Comparison of ENCODE assay signal across 17 cellular contexts in genomic region chr7:32915041-32915536, GRCh38. TPM values are rescaled to one million over a fixed set of nuclear protein-coding genes. Genes with fewer than 3 reads are reported as not detected.
A peak's percentile ranks its signal among the peaks of the same experiment; 100 is the strongest.
DNase-seq lines count a peak whose midpoint lies in the region; ATAC-seq and TF ChIP-seq lines count a peak whose summit lies in the region.
"Had no signal": no experiment of that assay in that cellular context is flagged by ENCODE, and none has a peak within 500 bp of the region (broad histone marks: within the 10 kb centered on the region; RNA-seq: fewer than 3 reads in every experiment).

No MANE protein-coding gene starts in this region.

- no peak for TF ChIP-seq CTCF in HEK293 (tag by site-specific recombination; IDR thresholded peaks at IDR 0.05)
- TF ChIP-seq CTCF in BE2C (IDR thresholded peaks at IDR 0.05; ENCODE audit: low read depth, low read length), result no peak

- no peak overlapping the region for H3K27ac ChIP-seq in CD4-positive, alpha-beta memory T cell (ENCODE audit: low read depth, low read length)
- no peak overlapping the region for H3K27ac ChIP-seq in HEK293 (ENCODE audit: extremely low read depth, low read depth, low read length)
- H3K27ac ChIP-seq: GM23248, PC-9 had no signal

- intact Hi-C loops in CD4-positive, alpha-beta memory T cell (cut with micrococcal nuclease), result no loop called here

- no peak overlapping the region for H3K4me3 Mint-ChIP-seq in activated T-cell treated with anti-CD3 and anti-CD28 coated beads, Interleukin-2, amount 50 U/mL, for 72 hours
- no peak overlapping the region for H3K4me3 Mint-ChIP-seq in CD4-positive, alpha-beta memory T cell
- H3K4me3 Mint-ChIP-seq in natural killer cell treated with Interleukin-12 subunit alpha and Interleukin-12 subunit beta and Interleukin-15 and Interleukin-18, amount 100 ng/mL, for 72 hours, result no peak overlapping the region

- no peak for DNase-seq in activated T-cell treated with anti-CD3 and anti-CD28 coated beads, Interleukin-2, amount 50 U/mL, for 72 hours
- DNase-seq in activated T-cell treated with anti-CD3 and anti-CD28 coated beads, Interleukin-2, amount 50 U/mL, for 48 hours, result no peak
- no peak for DNase-seq in CD4-positive, alpha-beta memory T cell
- no peak for DNase-seq in natural killer cell treated with Interleukin-12 subunit alpha and Interleukin-12 subunit beta and Interleukin-15 and Interleukin-18, amount 100 ng/mL, for 72 hours (ENCODE audit: low spot score)
- DNase-seq in BE2C, result no peak
- DNase-seq: ACHN, AML-193, Caco-2, DMS153, GM23248, KG1, NCI-H1092, NCI-H2081 treated with DMSO at 0.1 percent for 48 hours, NCI-H510A treated with DMSO at 0.1 percent for 48 hours had no signal

- ATAC-seq in activated T-cell treated with anti-CD3 and anti-CD28 coated beads, Interleukin-2, amount 50 U/mL, for 72 hours (replicated peaks in 1 of 2), result peak; percentile 64 to 74
- peak; percentile 84 to 90 for ATAC-seq in natural killer cell treated with Interleukin-12 subunit alpha and Interleukin-12 subunit beta and Interleukin-15 and Interleukin-18, amount 100 ng/mL, for 72 hours
- no peak for ATAC-seq in HG02885 (IDR thresholded peaks at IDR 0.05; ENCODE audit: poor library complexity, unreplicated experiment)

- H3K9me3 ChIP-seq in CD4-positive, alpha-beta memory T cell (ENCODE audit: control insufficient read depth in 1 of 2, low read length in 2 of 2), result no peaks in the 10 kb centered on the region
- H3K9me3 ChIP-seq in HEK293 (ENCODE audit: control insufficient read depth, insufficient read depth, low read depth, low read length), result no peaks in the 10 kb centered on the region
- H3K9me3 ChIP-seq in BE2C, result no peaks in the 10 kb centered on the region
- H3K9me3 ChIP-seq: Caco-2 had no signal

- peaks cover 1 to 3% of the 10 kb centered on the region in 2 donors for H3K36me3 Mint-ChIP-seq in activated T-cell treated with anti-CD3 and anti-CD28 coated beads, Interleukin-2, amount 50 U/mL, for 72 hours (ENCODE audit: insufficient read depth in 2 of 2)
- H3K36me3 Mint-ChIP-seq in CD4-positive, alpha-beta memory T cell, result peaks cover 4 to 12% of the 10 kb centered on the region in 2 donors
- peaks cover 14% of the 10 kb centered on the region for H3K36me3 Mint-ChIP-seq in natural killer cell treated with Interleukin-12 subunit alpha and Interleukin-12 subunit beta and Interleukin-15 and Interleukin-18, amount 100 ng/mL, for 72 hours

- H3K9me3 Mint-ChIP-seq in activated T-cell treated with anti-CD3 and anti-CD28 coated beads, Interleukin-2, amount 50 U/mL, for 72 hours, result no peaks in the 10 kb centered on the region
- H3K9me3 Mint-ChIP-seq in CD4-positive, alpha-beta memory T cell, result no peaks in the 10 kb centered on the region
- H3K9me3 Mint-ChIP-seq in natural killer cell treated with Interleukin-12 subunit alpha and Interleukin-12 subunit beta and Interleukin-15 and Interleukin-18, amount 100 ng/mL, for 72 hours, result no peaks in the 10 kb centered on the region

- H3K36me3 ChIP-seq in CD4-positive, alpha-beta memory T cell (ENCODE audit: insufficient read depth, low read length), result no peaks in the 10 kb centered on the region
- H3K36me3 ChIP-seq in HEK293 (ENCODE audit: control insufficient read depth in 2 of 2, insufficient read depth in 1 of 2, low read length in 2 of 2), result peaks cover 14 to 31% of the 10 kb centered on the region in 2 experiments
- peaks cover 25% of the 10 kb centered on the region for H3K36me3 ChIP-seq in BE2C

- H3K4me1 Mint-ChIP-seq in activated T-cell treated with anti-CD3 and anti-CD28 coated beads, Interleukin-2, amount 50 U/mL, for 72 hours (ENCODE audit: low read depth), result peaks cover 11% of the 10 kb centered on the region
- H3K4me1 Mint-ChIP-seq in CD4-positive, alpha-beta memory T cell, result peaks cover 0 to 2% (median under 1%) of the 10 kb centered on the region in 4 donors
- peaks cover 16 to 18% of the 10 kb centered on the region in 2 donors for H3K4me1 Mint-ChIP-seq in natural killer cell treated with Interleukin-12 subunit alpha and Interleukin-12 subunit beta and Interleukin-15 and Interleukin-18, amount 100 ng/mL, for 72 hours (ENCODE audit: low read depth in 2 of 2)

- H3K27me3 Mint-ChIP-seq in activated T-cell treated with anti-CD3 and anti-CD28 coated beads, Interleukin-2, amount 50 U/mL, for 72 hours (ENCODE audit: low read depth), result no peaks in the 10 kb centered on the region
- H3K27me3 Mint-ChIP-seq in CD4-positive, alpha-beta memory T cell, result no peaks in the 10 kb centered on the region
- no peaks in the 10 kb centered on the region for H3K27me3 Mint-ChIP-seq in natural killer cell treated with Interleukin-12 subunit alpha and Interleukin-12 subunit beta and Interleukin-15 and Interleukin-18, amount 100 ng/mL, for 72 hours

- H3K27ac Mint-ChIP-seq in activated T-cell treated with anti-CD3 and anti-CD28 coated beads, Interleukin-2, amount 50 U/mL, for 72 hours, result peak overlapping the region; percentile 4
- peak overlapping the region in 4 of 7 donors; percentile 26 to 83 (median 60) for H3K27ac Mint-ChIP-seq in CD4-positive, alpha-beta memory T cell
- H3K27ac Mint-ChIP-seq in natural killer cell treated with Interleukin-12 subunit alpha and Interleukin-12 subunit beta and Interleukin-15 and Interleukin-18, amount 100 ng/mL, for 72 hours, result peak overlapping the region in 1 of 2 donors; percentile 46

- H3K4me1 ChIP-seq in CD4-positive, alpha-beta memory T cell (ENCODE audit: insufficient read depth, low read length), result no peaks in the 10 kb centered on the region
- no peaks in the 10 kb centered on the region for H3K4me1 ChIP-seq in HEK293 (ENCODE audit: control insufficient read depth, insufficient read depth, low read length)
- no peaks in the 10 kb centered on the region for H3K4me1 ChIP-seq in BE2C
- H3K4me1 ChIP-seq: Caco-2 had no signal

- POLR2A ChIA-PET in CD4-positive, alpha-beta memory T cell (lab: Charles Lee; ENCODE audit: partially characterized antibody), result no interaction called here
- POLR2A ChIA-PET in HEK293 (lab: Yijun Ruan, JAX), result no interaction called here

- CTCF ChIA-PET in CD4-positive, alpha-beta memory T cell (lab: Charles Lee; ENCODE audit: partially characterized antibody), result interaction anchor here (2.1 kb wide), 1 partner anchor 69 kb away, joined by 9 read pairs; no protein-coding TSS in a partner anchor
- CTCF ChIA-PET in HEK293 (lab: Yijun Ruan, JAX), result interaction anchor here (0.7 kb wide), 1 partner anchor 79 kb away, joined by 3 read pairs; no protein-coding TSS in a partner anchor

- H3K4me3 ChIP-seq in CD4-positive, alpha-beta memory T cell (ENCODE audit: low read length in 2 of 2), result no peak overlapping the region
- H3K4me3 ChIP-seq in HEK293 (ENCODE audit: low read depth, low read length), result no peak overlapping the region
- no peak overlapping the region for H3K4me3 ChIP-seq in BE2C (ENCODE audit: low read depth, low read length)
- H3K4me3 ChIP-seq: GM23248, PC-9 had no signal

- H3K27me3 ChIP-seq in CD4-positive, alpha-beta memory T cell (ENCODE audit: insufficient read depth, low read length), result no peaks in the 10 kb centered on the region
- H3K27me3 ChIP-seq in BE2C, result no peaks in the 10 kb centered on the region

TF ChIP-seq in HEK293, 187 proteins besides CTCF, POLR2A, EP300 and RAD21:
- TF ChIP-seq ZNF792 (tag by site-specific recombination; IDR thresholded peaks at IDR 0.05), result no peak
- 0 out of 2 replicates have a peak, but pooled peaks have one; percentile 24 for TF ChIP-seq ZNF18 (tag by site-specific recombination; IDR thresholded peaks at IDR 0.05)
- peak; percentile 95 for TF ChIP-seq ZNF184 (tag by site-specific recombination; IDR thresholded peaks at IDR 0.05)
- TF ChIP-seq, protein P1, sequence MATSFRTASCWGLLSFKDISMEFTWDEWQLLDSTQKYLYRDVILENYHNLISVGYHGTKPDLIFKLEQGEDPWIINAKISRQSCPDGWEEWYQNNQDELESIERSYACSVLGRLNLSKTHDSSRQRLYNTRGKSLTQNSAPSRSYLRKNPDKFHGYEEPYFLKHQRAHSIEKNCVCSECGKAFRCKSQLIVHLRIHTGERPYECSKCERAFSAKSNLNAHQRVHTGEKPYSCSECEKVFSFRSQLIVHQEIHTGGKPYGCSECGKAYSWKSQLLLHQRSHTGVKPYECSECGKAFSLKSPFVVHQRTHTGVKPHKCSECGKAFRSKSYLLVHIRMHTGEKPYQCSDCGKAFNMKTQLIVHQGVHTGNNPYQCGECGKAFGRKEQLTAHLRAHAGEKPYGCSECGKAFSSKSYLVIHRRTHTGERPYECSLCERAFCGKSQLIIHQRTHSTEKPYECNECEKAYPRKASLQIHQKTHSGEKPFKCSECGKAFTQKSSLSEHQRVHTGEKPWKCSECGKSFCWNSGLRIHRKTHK (tag by site-specific recombination; IDR thresholded peaks at IDR 0.05), result no peak

RNA-seq across cellular contexts. Expression of gene KBTBD2, which starts 23.5 kb away (rescaled TPM):
- total RNA-seq in activated T-cell treated with anti-CD3 and anti-CD28 coated beads, Interleukin-2, amount 50 U/mL, for 72 hours, result 10 to 100 TPM; 30.1 to 35.9 TPM
- total RNA-seq in CD4-positive, alpha-beta memory T cell, result 10 to 100 TPM; 61.5 to 64.3 TPM
- polyA plus RNA-seq in CD4-positive, alpha-beta memory T cell, result 10 to 100 TPM; 27.4 to 39.0 TPM
- total RNA-seq in natural killer cell treated with Interleukin-12 subunit alpha and Interleukin-12 subunit beta and Interleukin-15 and Interleukin-18, amount 100 ng/mL, for 72 hours, result 10 to 100 TPM; 36.3 to 38.8 TPM
- polyA plus RNA-seq in BE2C (2012; ENCODE audit: insufficient read depth, insufficient read length, low read depth), result 40.7 TPM

RNA-seq across cellular contexts. Expression of gene FKBP9, which starts 42.2 kb away (rescaled TPM):
- total RNA-seq in activated T-cell treated with anti-CD3 and anti-CD28 coated beads, Interleukin-2, amount 50 U/mL, for 72 hours, result 1 to 10 TPM in 1 of 2 donors, under 1 TPM in 1; 0.84 to 1.7 TPM
- under 1 TPM in 1 of 2 experiments, not detected in 1; 0.35 TPM for total RNA-seq in CD4-positive, alpha-beta memory T cell
- polyA plus RNA-seq in CD4-positive, alpha-beta memory T cell, result under 1 TPM in 1 of 2 donors, not detected in 1; 0.32 TPM
- total RNA-seq in natural killer cell treated with Interleukin-12 subunit alpha and Interleukin-12 subunit beta and Interleukin-15 and Interleukin-18, amount 100 ng/mL, for 72 hours, result under 1 TPM; 0.61 to 0.74 TPM
- polyA plus RNA-seq in BE2C (2012; ENCODE audit: insufficient read depth, insufficient read length, low read depth), result 25.8 TPM
